In the genomic region with DNA sequence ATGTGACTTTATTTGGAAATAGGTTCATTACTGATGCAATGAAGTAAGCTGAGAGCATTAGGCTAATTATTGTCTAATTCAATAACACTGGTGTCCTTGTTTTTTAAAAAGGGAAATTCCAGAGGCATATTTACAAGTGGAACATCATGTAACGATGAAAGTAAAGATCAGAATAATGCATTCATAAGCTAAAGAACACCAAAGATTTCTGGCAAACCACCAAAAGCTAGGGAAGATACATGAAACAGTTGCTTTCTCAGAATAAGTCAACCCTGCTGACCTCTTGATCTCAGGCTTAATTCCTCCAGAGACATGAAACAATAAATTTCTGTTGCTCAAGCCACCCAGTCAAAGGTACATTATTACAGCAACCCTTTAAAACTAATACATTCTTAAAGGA, we compare ENCODE assay signal across 31 cellular contexts. TPM values are rescaled to one million over a fixed set of nuclear protein-coding genes. Genes with fewer than 3 reads are reported as not detected.
"Had no signal": no experiment of that assay in that cellular context is flagged by ENCODE, and none has a peak within 500 bp of the region (broad histone marks: within the 10 kb centered on the region; RNA-seq: fewer than 3 reads in every experiment).

No MANE protein-coding gene starts in this region.

- H3K4me1 ChIP-seq: left lung, spleen, uterus had no signal

- H3K27me3 ChIP-seq: left lung, ovary, spleen, uterus had no signal

- H3K27ac ChIP-seq: left lung, ovary, spleen, thoracic aorta, uterus had no signal

- H3K36me3 Mint-ChIP-seq: type B pancreatic cell had no signal

- H3K4me3 ChIP-seq: left lung, lung, mucosa of descending colon, ovary, spleen, thoracic aorta, uterus had no signal

- H3K36me3 ChIP-seq: left lung, ovary, thoracic aorta, uterus had no signal

- DNase-seq: activated CD4-positive, alpha-beta memory T cell treated with anti-CD3 and anti-CD28 coated beads, Interleukin-2, amount 10 ng/mL, durations not matched to agents 7 days and 5 days; activated CD4-positive, alpha-beta T cell treated with anti-CD3 and anti-CD28 coated beads, Interleukin-2, amount 10 ng/mL, durations not matched to agents 7 days and 5 days; activated CD4-positive, CD25-positive, alpha-beta regulatory T cell treated with anti-CD3 and anti-CD28 coated beads, Interleukin-2, amount 50 U/mL, for 72 hours; activated CD8-positive, alpha-beta memory T cell treated with anti-CD3 and anti-CD28 coated beads, Interleukin-2, amount 10 ng/mL, durations not matched to agents 7 days and 5 days; activated effector memory CD4-positive, alpha-beta T cell treated with anti-CD3 and anti-CD28 coated beads, Interleukin-2, amount 50 U/mL, for 16 hours; activated naive CD4-positive, alpha-beta T cell treated with anti-CD3 and anti-CD28 coated beads for 36 hours; activated naive CD8-positive, alpha-beta T cell treated with anti-CD3 and anti-CD28 coated beads, Interleukin-2, amount 10 ng/mL, durations not matched to agents 7 days and 5 days; amniotic stem cell; caudate nucleus; head of caudate nucleus; hypothalamus; kidney glomerular epithelial cell; left lung; mucosa of descending colon; nephron progenitor cell; ovary; retina; spleen; stimulated activated naive CD8-positive, alpha-beta T cell treated with anti-CD3 and anti-CD28 coated beads, Interleukin-15, Interleukin-2, amounts not matched to agents 100 U/mL and 50 U/mL, for 24 hours; T-helper 2 cell; uterus had no signal

- H3K27me3 Mint-ChIP-seq: activated CD4-positive, alpha-beta memory T cell treated with anti-CD3 and anti-CD28 coated beads, Interleukin-2, amount 10 ng/mL, durations not matched to agents 7 days and 5 days; activated CD4-positive, alpha-beta T cell treated with anti-CD3 and anti-CD28 coated beads, Interleukin-2, amount 10 ng/mL, durations not matched to agents 7 days and 5 days; activated CD8-positive, alpha-beta memory T cell treated with anti-CD3 and anti-CD28 coated beads, Interleukin-2, amount 10 ng/mL, durations not matched to agents 7 days and 5 days; progenitor cell of endocrine pancreas had no signal

- H3K4me3 Mint-ChIP-seq: activated CD4-positive, alpha-beta memory T cell treated with anti-CD3 and anti-CD28 coated beads, Interleukin-2, amount 10 ng/mL, durations not matched to agents 7 days and 5 days; activated CD4-positive, alpha-beta T cell treated with anti-CD3 and anti-CD28 coated beads, Interleukin-2, amount 10 ng/mL, durations not matched to agents 7 days and 5 days; activated CD8-positive, alpha-beta memory T cell treated with anti-CD3 and anti-CD28 coated beads, Interleukin-2, amount 10 ng/mL, durations not matched to agents 7 days and 5 days; activated naive CD4-positive, alpha-beta T cell treated with anti-CD3 and anti-CD28 coated beads for 36 hours; activated naive CD8-positive, alpha-beta T cell treated with anti-CD3 and anti-CD28 coated beads, Interleukin-2, amount 10 ng/mL, durations not matched to agents 7 days and 5 days; nephron progenitor cell; type B pancreatic cell had no signal

- FAIRE-seq: astrocyte, endothelial cell of umbilical vein had no signal

- H3K9me3 ChIP-seq: left lung, mucosa of descending colon, ovary, thoracic aorta, uterus had no signal

- ATAC-seq: activated CD8-positive, alpha-beta memory T cell treated with anti-CD3 and anti-CD28 coated beads, Interleukin-2, amount 10 ng/mL, durations not matched to agents 7 days and 5 days; left lung; mucosa of descending colon; SK-N-SH treated with all-trans-retinoic acid at 6 μM for 48 hours; stimulated activated naive CD8-positive, alpha-beta T cell treated with anti-CD3 and anti-CD28 coated beads, Interleukin-15, Interleukin-2, amounts not matched to agents 100 U/mL and 50 U/mL, for 24 hours had no signal

- H3K9me3 Mint-ChIP-seq: type B pancreatic cell had no signal

- H3K27ac Mint-ChIP-seq: activated CD4-positive, alpha-beta memory T cell treated with anti-CD3 and anti-CD28 coated beads, Interleukin-2, amount 10 ng/mL, durations not matched to agents 7 days and 5 days; activated CD4-positive, alpha-beta T cell treated with anti-CD3 and anti-CD28 coated beads, Interleukin-2, amount 10 ng/mL, durations not matched to agents 7 days and 5 days; activated CD8-positive, alpha-beta memory T cell treated with anti-CD3 and anti-CD28 coated beads, Interleukin-2, amount 10 ng/mL, durations not matched to agents 7 days and 5 days; activated naive CD4-positive, alpha-beta T cell treated with anti-CD3 and anti-CD28 coated beads for 36 hours; activated naive CD8-positive, alpha-beta T cell treated with anti-CD3 and anti-CD28 coated beads, Interleukin-2, amount 10 ng/mL, durations not matched to agents 7 days and 5 days; nephron progenitor cell; progenitor cell of endocrine pancreas; type B pancreatic cell had no signal

- H3K4me1 Mint-ChIP-seq: activated CD4-positive, alpha-beta memory T cell treated with anti-CD3 and anti-CD28 coated beads, Interleukin-2, amount 10 ng/mL, durations not matched to agents 7 days and 5 days; activated CD4-positive, alpha-beta T cell treated with anti-CD3 and anti-CD28 coated beads, Interleukin-2, amount 10 ng/mL, durations not matched to agents 7 days and 5 days had no signal

RNA-seq across cellular contexts. Expression of a gene that starts 58.1 kb away (rescaled TPM):
- total RNA-seq: astrocyte, endothelial cell of umbilical vein, fibroblast of lung, fibroblast of villous mesenchyme, myocyte, progenitor cell of endocrine pancreas had no signal
- polyA plus RNA-seq: endothelial cell of umbilical vein, fibroblast of lung had no signal
